Comparison of ENCODE assay signal across 9 cellular contexts in genomic region chr6:166527849-166528248, GRCh38.
"Had no signal": no experiment of that assay in that cellular context is flagged by ENCODE, and none has a peak within 500 bp of the region (broad histone marks: within the 10 kb centered on the region; RNA-seq: fewer than 3 reads in every experiment).

No MANE protein-coding gene starts in this region.

- H2AFZ ChIP-seq: GM23338 had no signal

- ATAC-seq: GM23338, K562 had no signal

- FAIRE-seq: H1, H54, K562 had no signal

- H3K27ac ChIP-seq: HL-60 had no signal

- H3K4me2 ChIP-seq: GM23338 had no signal

- H3K4me3 ChIP-seq: GM23338, K562 had no signal

- DNase-seq: H9, HCEC 1CT, IMR-90, KG1 had no signal
